Comparison of ENCODE assay signal across 11 cellular contexts in the genomic region with DNA sequence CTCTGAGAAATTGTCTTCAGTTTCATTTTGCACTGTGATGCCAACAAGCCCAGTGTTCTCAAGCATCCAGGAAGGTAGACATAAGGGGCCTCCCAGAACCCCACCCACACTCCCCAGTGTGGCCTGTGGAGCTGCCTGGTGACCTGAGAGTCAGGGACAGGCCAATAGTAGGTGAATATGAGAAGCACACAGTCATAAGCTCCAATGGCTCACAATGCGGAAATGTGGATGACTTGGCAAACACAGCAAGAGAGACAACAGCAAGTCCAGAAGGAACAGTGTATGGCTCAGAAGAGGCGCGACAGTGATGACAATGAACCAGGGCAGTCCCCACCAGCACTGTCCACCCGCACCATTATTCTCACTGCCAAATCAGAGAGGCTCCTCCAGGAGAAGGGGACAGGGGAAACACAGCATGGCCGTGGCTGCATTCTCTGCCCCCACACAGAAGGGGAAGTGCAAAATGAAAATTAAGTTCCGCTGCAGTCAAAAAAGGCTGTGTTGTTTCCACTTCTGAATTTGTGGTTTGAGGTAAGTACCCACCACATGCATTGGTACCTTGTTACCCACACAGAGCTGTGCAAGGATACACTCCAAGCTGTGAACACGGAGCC.
DNase-seq lines count a peak whose midpoint lies in the region; ATAC-seq and TF ChIP-seq lines count a peak whose summit lies in the region.
"Had no signal": no experiment of that assay in that cellular context is flagged by ENCODE, and none has a peak within 500 bp of the region (broad histone marks: within the 10 kb centered on the region; RNA-seq: fewer than 3 reads in every experiment).

No MANE protein-coding gene starts in this region.

- DNase-seq in GM10248 (ENCODE audit: extremely low spot score) (peak; percentile 48), GM19240 (ENCODE audit: insufficient read length, low spot score) (peak; percentile 20), NB4 (ENCODE audit: low read depth) (peak; percentile 28), NCI-H1417 (lab: John Stamatoyannopoulos, UW) (no peak), head of caudate nucleus (no peak), NCI-H146 (lab: John Stamatoyannopoulos, UW) (no peak), H7 (no peak)
- DNase-seq: activated T-cell treated with anti-CD3 and anti-CD28 coated beads, Interleukin-2, amount 50 U/mL, for 1 hour; C1 segment of cervical spinal cord; SJCRH30 had no signal

- intact Hi-C loops in head of caudate nucleus (cut with DNase I): no loop called here

- H3K4me3 ChIP-seq in NB4 (ENCODE audit: low read depth, low read length) (no peak overlapping the region), H7 (ENCODE audit: insufficient read depth, low read depth, low read length) (no peak overlapping the region)
- H3K4me3 ChIP-seq: SJCRH30 had no signal

- H3K36me3 ChIP-seq in H7 (replicated peaks; ENCODE audit: control insufficient read depth, insufficient read depth, low read length): no peaks in the 10 kb centered on the region
- H3K36me3 ChIP-seq: SJCRH30 had no signal

- POLR2A ChIA-PET in GM10248 (lab: Yijun Ruan, JAX): no interaction called here

- no peaks in the 10 kb centered on the region for H3K27me3 ChIP-seq in H7 (ENCODE audit: control insufficient read depth, insufficient read depth, low read length)
- H3K27me3 ChIP-seq: SJCRH30 had no signal

- no peak for TF ChIP-seq POLR2A in NB4 (IDR thresholded peaks at IDR 0.05; ENCODE audit: extremely low read depth, insufficient read length)

- no peak for TF ChIP-seq CTCF in GM10248 (IDR thresholded peaks at IDR 0.05; ENCODE audit: control extremely low read depth, extremely low read depth, low read depth, missing control alignments)
- TF ChIP-seq CTCF in NB4 (IDR thresholded peaks at IDR 0.05; ENCODE audit: low read depth, low read length): no peak

- CTCF ChIA-PET in GM10248 (lab: Yijun Ruan, JAX): interaction anchor here (1.5 to 1.6 kb wide), 2 partner anchors 11 to 14 kb away, joined by 4 to 8 read pairs; no protein-coding TSS in a partner anchor

- peak; percentile 89 for ATAC-seq in HG02938 (IDR thresholded peaks at IDR 0.05; ENCODE audit: unreplicated experiment)

Comparison
In these comparisons a context has a peak if more than half of its experiments do, and no peak if none do; other contexts are left out.
1. DNase-seq: peak in GM10248 (single experiment), GM19240 (single experiment) and NB4 (single experiment); none in NCI-H1417 (0 of 3), head of caudate nucleus (0 of 42), NCI-H146 (single experiment) and H7 (single experiment).